Comparison of ENCODE assay signal across 8 cellular contexts in genomic region chr14:58362798-58363412, GRCh38.
DNase-seq lines count a peak whose midpoint lies in the region; ATAC-seq and TF ChIP-seq lines count a peak whose summit lies in the region.

No MANE protein-coding gene starts in this region.

- H3K4me2 ChIP-seq in OCI-LY3 (ENCODE audit: low read length), result no peak overlapping the region

- no peak overlapping the region for H3K27ac Mint-ChIP-seq in stimulated activated effector memory CD8-positive, alpha-beta T cell treated with anti-CD3 and anti-CD28 coated beads, Interleukin-12 subunit alpha, Interleukin-12 subunit beta, amount 100 ng/mL, for 72 hours

- H3K4me1 ChIP-seq in OCI-LY3 (ENCODE audit: low read length), result peaks cover 4% of the 10 kb centered on the region

- H3K4me1 Mint-ChIP-seq in stimulated activated effector memory CD8-positive, alpha-beta T cell treated with anti-CD3 and anti-CD28 coated beads, Interleukin-12 subunit alpha, Interleukin-12 subunit beta, amount 100 ng/mL, for 72 hours, result no peaks in the 10 kb centered on the region

- no peak overlapping the region for H2AFZ ChIP-seq in OCI-LY3 (ENCODE audit: low read depth, low read length)

- peak; percentile 53 for ATAC-seq in HG02885 (IDR thresholded peaks at IDR 0.05; ENCODE audit: poor library complexity, unreplicated experiment)
- ATAC-seq in stimulated activated effector memory CD8-positive, alpha-beta T cell treated with anti-CD3 and anti-CD28 coated beads, Interleukin-12 subunit alpha, Interleukin-12 subunit beta, amount 100 ng/mL, for 72 hours, result peak; percentile 39
- no peak for ATAC-seq in HG03432 (IDR thresholded peaks at IDR 0.05; ENCODE audit: unreplicated experiment)
- no peak for ATAC-seq in GM21360 (IDR thresholded peaks at IDR 0.05; ENCODE audit: unreplicated experiment)

- peaks cover 23% of the 10 kb centered on the region for H3K36me3 ChIP-seq in OCI-LY3 (replicated peaks; ENCODE audit: low read depth, low read length)

- TF ChIP-seq CTCF in OCI-LY3 (IDR thresholded peaks at IDR 0.05; ENCODE audit: low read depth, low read length), result peak; percentile 50
- peak; percentile 23 for TF ChIP-seq CTCF in fibroblast of mammary gland (conservative IDR thresholded peaks at IDR 0.05; ENCODE audit: control insufficient read depth, insufficient read depth, low read depth, low read length)

- H3K36me3 Mint-ChIP-seq in stimulated activated effector memory CD8-positive, alpha-beta T cell treated with anti-CD3 and anti-CD28 coated beads, Interleukin-12 subunit alpha, Interleukin-12 subunit beta, amount 100 ng/mL, for 72 hours, result peaks cover 90% of the 10 kb centered on the region

- no peaks in the 10 kb centered on the region for H3K27me3 ChIP-seq in OCI-LY3 (ENCODE audit: low read depth, low read length)

- no peak overlapping the region for H3K4me3 Mint-ChIP-seq in stimulated activated effector memory CD8-positive, alpha-beta T cell treated with anti-CD3 and anti-CD28 coated beads, Interleukin-12 subunit alpha, Interleukin-12 subunit beta, amount 100 ng/mL, for 72 hours

- DNase-seq in D341Med (ENCODE audit: low spot score) (peak; percentile 36), fibroblast of mammary gland (ENCODE audit: low read depth) (peak; percentile 33)
- no peak for DNase-seq in stimulated activated effector memory CD8-positive, alpha-beta T cell treated with anti-CD3 and anti-CD28 coated beads, Interleukin-12 subunit alpha, Interleukin-12 subunit beta, amount 100 ng/mL, for 72 hours (ENCODE audit: low spot score in 2 of 2)
- DNase-seq in stimulated activated CD4-positive, alpha-beta T cell treated with anti-CD3 and anti-CD28 coated beads, Interleukin-2, amount 100 ng/mL, for 24 hours, result no peak

- H3K27ac ChIP-seq in OCI-LY3 (ENCODE audit: low read length), result no peak overlapping the region

- H3K9me3 ChIP-seq in OCI-LY3 (ENCODE audit: insufficient read depth, low read length), result no peaks in the 10 kb centered on the region

- H4K20me1 ChIP-seq in OCI-LY3 (ENCODE audit: insufficient read depth, low read length), result no peaks in the 10 kb centered on the region

- H3K9ac ChIP-seq in OCI-LY3 (ENCODE audit: low read length), result no peak overlapping the region

- no peaks in the 10 kb centered on the region for H3K9me3 Mint-ChIP-seq in stimulated activated effector memory CD8-positive, alpha-beta T cell treated with anti-CD3 and anti-CD28 coated beads, Interleukin-12 subunit alpha, Interleukin-12 subunit beta, amount 100 ng/mL, for 72 hours

- no peak overlapping the region for H3K4me3 ChIP-seq in OCI-LY3 (ENCODE audit: low read length)
- no peak overlapping the region for H3K4me3 ChIP-seq in fibroblast of mammary gland (ENCODE audit: control insufficient read depth, low read depth, low read length)

- H3K79me2 ChIP-seq in OCI-LY3 (ENCODE audit: low read length), result no peaks in the 10 kb centered on the region

Comparison
In these comparisons a context has a peak if more than half of its experiments do, and no peak if none do; other contexts are left out.
1. DNase-seq: peak in D341Med (single experiment) and fibroblast of mammary gland (single experiment); none in stimulated activated effector memory CD8-positive, alpha-beta T cell treated with anti-CD3 and anti-CD28 coated beads, Interleukin-12 subunit alpha, Interleukin-12 subunit beta, amount 100 ng/mL, for 72 hours (0 of 2) and stimulated activated CD4-positive, alpha-beta T cell treated with anti-CD3 and anti-CD28 coated beads, Interleukin-2, amount 100 ng/mL, for 24 hours (0 of 2).
2. ATAC-seq: peak in HG02885 (single experiment) and stimulated activated effector memory CD8-positive, alpha-beta T cell treated with anti-CD3 and anti-CD28 coated beads, Interleukin-12 subunit alpha, Interleukin-12 subunit beta, amount 100 ng/mL, for 72 hours (single experiment); none in HG03432 (single experiment) and GM21360 (single experiment).